8 cellular contexts compared by ENCODE assay signal in genomic region chr2:74179063-74179865, GRCh38. TPM values are rescaled to one million over a fixed set of nuclear protein-coding genes. Genes with fewer than 3 reads are reported as not detected.
DNase-seq lines count a peak whose midpoint lies in the region; ATAC-seq, FAIRE-seq and TF ChIP-seq lines count a peak whose summit lies in the region.

No MANE protein-coding gene starts in this region.

- peak; percentile 6 for ATAC-seq in GM21423 (IDR thresholded peaks at IDR 0.05; ENCODE audit: unreplicated experiment)
- peak; percentile 36 to 39 (median 37) for ATAC-seq in natural killer cell

- no peaks in the 10 kb centered on the region for H3K9me3 Mint-ChIP-seq in natural killer cell

- H3K27me3 Mint-ChIP-seq in natural killer cell (ENCODE audit: low read depth in 2 of 2) = no peaks in the 10 kb centered on the region

- TF ChIP-seq CTCF in BJ (IDR thresholded peaks at IDR 0.05; ENCODE audit: insufficient read depth, low read depth, low read length) (peak; percentile 38), LNCaP clone FGC (IDR thresholded peaks at IDR 0.05; ENCODE audit: control insufficient read depth, extremely low read depth, insufficient read depth) (no peak), natural killer cell (IDR thresholded peaks at IDR 0.05) (peak; percentile 71), D721Med (IDR thresholded peaks at IDR 0.05; ENCODE audit: insufficient read depth, missing control alignments) (no peak)

- H3K36me3 Mint-ChIP-seq in natural killer cell = no peaks in the 10 kb centered on the region

- no peak for FAIRE-seq in D721Med (lab: Jason Lieb, UNC)

- H3K4me1 Mint-ChIP-seq in natural killer cell = peaks cover 33 to 37% of the 10 kb centered on the region in 2 donors

- intact Hi-C loops in natural killer cell (cut with micrococcal nuclease) = loop anchor here (10.0 kb wide), 1 partner anchor 54 kb away; no protein-coding TSS in a partner anchor

- DNase-seq in BJ (ENCODE audit: low read depth) (no peak), LNCaP clone FGC (ENCODE audit: low read depth) (no peak), ecto neural progenitor cell (ENCODE audit: low spot score) (peak; percentile 48), natural killer cell (no peak), D721Med (ENCODE audit: insufficient read length, low spot score) (no peak), Ammon's horn (ENCODE audit: low spot score) (no peak)
- no peak for DNase-seq in stimulated activated CD8-positive, alpha-beta memory T cell treated with anti-CD3 and anti-CD28 coated beads, Interleukin-4, amount 100 ng/mL, for 48 hours

- no peaks in the 10 kb centered on the region; the same call in 1 of the 2 replicates for H3K36me3 ChIP-seq in BJ (ENCODE audit: control insufficient read depth, insufficient read depth, low read length)

- peak overlapping the region; percentile 91 to 93 for H3K27ac Mint-ChIP-seq in natural killer cell

- H3K4me3 Mint-ChIP-seq in natural killer cell = peak overlapping the region; percentile 89

- CTCF ChIA-PET in BJ (lab: Yijun Ruan, JAX) = interaction anchor here (0.7 to 1.6 kb wide), 9 partner anchors 9 to 43 kb away, joined by 3 to 10 read pairs (median 4); partner anchors contain the start of gene MTHFD2

- POLR2A ChIA-PET in BJ (lab: Charles Lee) = interaction anchor here (0.9 kb wide), 1 partner anchor 9 kb away, joined by 4 read pairs; no protein-coding TSS in a partner anchor

- H3K4me3 ChIP-seq in BJ (ENCODE audit: low read depth, low read length) (peak overlapping the region; percentile 70), LNCaP clone FGC (ENCODE audit: low read depth, low read length) (peak overlapping the region; percentile 82)

- H3K27me3 ChIP-seq in BJ (ENCODE audit: control insufficient read depth, insufficient read depth, low read length) = no peaks in the 10 kb centered on the region

RNA-seq across cellular contexts. Expression of gene MOB1A, which starts 0.6 kb away (rescaled TPM):
- 19.1 and 42.8 TPM in 2 replicates for polyA plus RNA-seq in BJ (2011; rRNA removed)
- polyA minus RNA-seq in BJ (2011; rRNA and poly(A)+ RNA removed) = 23.2 and 28.7 TPM in 2 replicates
- total RNA-seq in natural killer cell = 100 to 1,000 TPM; 211 to 239 (median 222) TPM

RNA-seq across cellular contexts. Expression of gene MTHFD2, which starts 19.2 kb away (rescaled TPM):
- polyA plus RNA-seq in BJ (2011; rRNA removed) = 282 and 380 TPM in 2 replicates
- polyA minus RNA-seq in BJ (2011; rRNA and poly(A)+ RNA removed) = 200 and 277 TPM in 2 replicates
- 10 to 100 TPM; 28.7 to 41.1 (median 40.5) TPM for total RNA-seq in natural killer cell

RNA-seq across cellular contexts. Expression of gene BOLA3, which starts 31.6 kb away (rescaled TPM):
- polyA plus RNA-seq in BJ (2011; rRNA removed) = 11.4 and 35.9 TPM in 2 replicates
- polyA minus RNA-seq in BJ (2011; rRNA and poly(A)+ RNA removed) = 2.1 and 3.1 TPM in 2 replicates
- total RNA-seq in natural killer cell = 10 to 100 TPM in 2 of 3 donors, 1 to 10 TPM in 1; 8.1 to 13.8 (median 11.9) TPM

Comparison
In these comparisons a context has a peak if more than half of its experiments do, and no peak if none do; other contexts are left out.
1. CTCF ChIP-seq: peak in BJ (single experiment) and natural killer cell (single experiment); none in LNCaP clone FGC (single experiment) and D721Med (single experiment).